ENCODE assay signal across 1 cellular context in genomic region chr16:55830658-55831294, GRCh38.
TF ChIP-seq lines count a peak whose summit lies in the region.

No MANE protein-coding gene starts in this region.

TF ChIP-seq in SK-N-SH, 30 proteins besides CTCF, POLR2A, EP300 and RAD21 (continued from another document):
- TF ChIP-seq PBX3 (IDR thresholded peaks at IDR 0.05), result no peak
- no peak for TF ChIP-seq GABPA (IDR thresholded peaks at IDR 0.05; ENCODE audit: low read depth)
- TF ChIP-seq NFIC (IDR thresholded peaks at IDR 0.05; ENCODE audit: borderline replicate concordance), result no peak
- TF ChIP-seq MAX (IDR thresholded peaks at IDR 0.05; ENCODE audit: low read depth), result no peak
- TF ChIP-seq EZH2phosphoT487 (IDR thresholded peaks at IDR 0.05; ENCODE audit: borderline replicate concordance, low read depth), result no peak
